9 cellular contexts compared by ENCODE assay signal in genomic region chr3:110670407-110670806, GRCh38.
"Had no signal": no experiment of that assay in that cellular context is flagged by ENCODE, and none has a peak within 500 bp of the region (broad histone marks: within the 10 kb centered on the region; RNA-seq: fewer than 3 reads in every experiment).

No MANE protein-coding gene starts in this region.

- ATAC-seq: HepG2, K562 had no signal

- H3K27ac ChIP-seq: HL-60, KMS-11 had no signal

- H3K4me3 ChIP-seq: K562 had no signal

- H3K9ac ChIP-seq: KMS-11 had no signal

- H3K4me2 ChIP-seq: KMS-11 had no signal

- DNase-seq: IMR-90, Karpas-422, KBM-7, KG1 had no signal

- FAIRE-seq: HepG2, HTR-8/SVneo, K562 had no signal
